1 cellular context compared by ENCODE assay signal in the genomic region with DNA sequence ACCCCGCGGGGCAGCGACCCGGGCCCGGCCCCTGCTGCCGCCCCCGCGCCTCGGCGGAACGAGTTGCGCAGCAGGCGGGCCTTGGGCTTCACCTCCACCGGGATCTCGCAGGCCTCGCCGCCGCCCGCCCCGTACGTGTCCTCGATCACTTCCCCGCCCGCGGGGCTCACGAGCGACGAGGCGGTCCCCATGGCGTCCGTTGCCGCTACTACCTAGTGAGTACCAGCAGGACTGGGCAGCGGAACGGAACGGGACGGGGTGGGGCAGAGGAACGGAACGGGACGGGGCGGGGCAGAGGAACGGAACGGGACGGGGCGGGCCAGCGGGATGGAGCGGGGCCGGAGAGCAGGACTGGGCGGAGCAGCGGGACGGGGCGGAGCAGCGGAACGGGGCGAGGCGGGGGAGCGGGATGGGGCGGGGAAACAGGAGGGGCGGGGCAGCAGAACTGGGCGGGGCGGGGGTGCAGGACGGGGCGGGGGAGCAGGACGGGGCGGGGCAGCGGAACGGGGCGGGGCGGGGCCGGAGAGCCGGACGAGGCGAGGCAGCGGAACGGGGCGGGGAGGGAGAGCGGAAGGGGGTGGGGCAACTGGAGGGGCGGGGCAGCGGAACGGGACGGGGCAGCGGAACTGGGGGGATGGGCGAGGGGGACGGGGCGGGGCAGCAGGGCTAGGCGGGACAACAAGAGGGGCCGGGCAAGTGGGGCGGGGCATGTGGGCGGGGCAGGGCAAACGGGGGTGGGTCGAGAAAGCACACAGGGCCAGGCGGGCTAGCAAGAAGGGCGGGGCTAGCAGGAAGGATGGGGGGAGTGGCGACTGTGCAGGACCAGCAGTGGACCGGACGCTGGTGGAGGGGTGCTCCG.
A peak's percentile ranks its signal among the peaks of the same experiment; 100 is the strongest.
TF ChIP-seq lines count a peak whose summit lies in the region.

A gene with protein sequence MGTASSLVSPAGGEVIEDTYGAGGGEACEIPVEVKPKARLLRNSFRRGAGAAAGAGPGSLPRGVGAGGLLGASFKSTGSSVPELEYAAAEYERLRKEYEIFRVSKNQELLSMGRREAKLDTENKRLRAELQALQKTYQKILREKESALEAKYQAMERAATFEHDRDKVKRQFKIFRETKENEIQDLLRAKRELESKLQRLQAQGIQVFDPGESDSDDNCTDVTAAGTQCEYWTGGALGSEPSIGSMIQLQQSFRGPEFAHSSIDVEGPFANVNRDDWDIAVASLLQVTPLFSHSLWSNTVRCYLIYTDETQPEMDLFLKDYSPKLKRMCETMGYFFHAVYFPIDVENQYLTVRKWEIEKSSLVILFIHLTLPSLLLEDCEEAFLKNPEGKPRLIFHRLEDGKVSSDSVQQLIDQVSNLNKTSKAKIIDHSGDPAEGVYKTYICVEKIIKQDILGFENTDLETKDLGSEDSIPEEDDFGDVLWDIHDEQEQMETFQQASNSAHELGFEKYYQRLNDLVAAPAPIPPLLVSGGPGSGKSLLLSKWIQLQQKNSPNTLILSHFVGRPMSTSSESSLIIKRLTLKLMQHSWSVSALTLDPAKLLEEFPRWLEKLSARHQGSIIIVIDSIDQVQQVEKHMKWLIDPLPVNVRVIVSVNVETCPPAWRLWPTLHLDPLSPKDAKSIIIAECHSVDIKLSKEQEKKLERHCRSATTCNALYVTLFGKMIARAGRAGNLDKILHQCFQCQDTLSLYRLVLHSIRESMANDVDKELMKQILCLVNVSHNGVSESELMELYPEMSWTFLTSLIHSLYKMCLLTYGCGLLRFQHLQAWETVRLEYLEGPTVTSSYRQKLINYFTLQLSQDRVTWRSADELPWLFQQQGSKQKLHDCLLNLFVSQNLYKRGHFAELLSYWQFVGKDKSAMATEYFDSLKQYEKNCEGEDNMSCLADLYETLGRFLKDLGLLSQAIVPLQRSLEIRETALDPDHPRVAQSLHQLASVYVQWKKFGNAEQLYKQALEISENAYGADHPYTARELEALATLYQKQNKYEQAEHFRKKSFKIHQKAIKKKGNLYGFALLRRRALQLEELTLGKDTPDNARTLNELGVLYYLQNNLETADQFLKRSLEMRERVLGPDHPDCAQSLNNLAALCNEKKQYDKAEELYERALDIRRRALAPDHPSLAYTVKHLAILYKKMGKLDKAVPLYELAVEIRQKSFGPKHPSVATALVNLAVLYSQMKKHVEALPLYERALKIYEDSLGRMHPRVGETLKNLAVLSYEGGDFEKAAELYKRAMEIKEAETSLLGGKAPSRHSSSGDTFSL (N-terminal part only) (minus strand): TSS at position 245 of the 859 bp plus-strand sequence. CDS start 54 bp downstream, at position 191.

TF ChIP-seq in SK-N-SH, 30 proteins besides CTCF, POLR2A, EP300 and RAD21 (continued from another document):
- TF ChIP-seq, protein P1, sequence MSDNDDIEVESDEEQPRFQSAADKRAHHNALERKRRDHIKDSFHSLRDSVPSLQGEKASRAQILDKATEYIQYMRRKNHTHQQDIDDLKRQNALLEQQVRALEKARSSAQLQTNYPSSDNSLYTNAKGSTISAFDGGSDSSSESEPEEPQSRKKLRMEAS (IDR thresholded peaks at IDR 0.05; ENCODE audit: low read depth), result 0 out of 2 replicates have a peak, but pooled peaks have one; percentile 49
- peak; percentile 79; the same call in 1 of the 2 replicates for TF ChIP-seq TAF1 (IDR thresholded peaks at IDR 0.05; ENCODE audit: borderline replicate concordance, low read depth, low read length)
TF ChIP-seq in SK-N-SH: peak in this region for 4.
